Comparison of ENCODE assay signal across 8 cellular contexts in the genomic region with DNA sequence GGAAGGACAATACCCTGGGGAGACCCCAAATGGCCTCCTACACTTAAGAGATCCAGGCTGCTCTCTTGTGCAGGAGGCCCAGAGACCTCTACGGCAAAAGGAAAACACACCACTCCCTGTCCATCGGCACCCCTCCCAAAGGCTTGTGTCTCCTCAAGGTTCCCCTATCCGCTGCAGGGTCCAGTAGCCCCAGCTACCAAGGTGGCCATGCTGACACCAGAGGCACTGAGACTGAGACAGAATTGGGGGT. TPM values are rescaled to one million over a fixed set of nuclear protein-coding genes. Genes with fewer than 3 reads are reported as not detected.
DNase-seq lines count a peak whose midpoint lies in the region; ATAC-seq and TF ChIP-seq lines count a peak whose summit lies in the region.

No MANE protein-coding gene starts in this region.

- no peak for ATAC-seq in HG02623 (IDR thresholded peaks at IDR 0.05; ENCODE audit: unreplicated experiment)

- TF ChIP-seq CTCF in thyroid gland (IDR thresholded peaks at IDR 0.05) = peak in 1 of 6 experiments; percentile 9

- peaks cover 46 to 53% of the 10 kb centered on the region in 2 donors for H3K4me1 ChIP-seq in thyroid gland

- WGBS in adipose tissue, 3 donors = 0 to 1% (median 0%) methylated on average over 3 of the region's 3 CpGs
- 0% methylated on average over 2 to 3 of the region's 3 CpGs for WGBS in thyroid gland, 2 donors

- H3K9me3 ChIP-seq in thyroid gland = no peaks in the 10 kb centered on the region

- intact Hi-C loops in thyroid gland (cut with DNase I) = no loop called here

- H3K27me3 ChIP-seq in layer of hippocampus (ENCODE audit: control insufficient read depth, insufficient read depth, low read length) (no peaks in the 10 kb centered on the region), thyroid gland (no peaks in the 10 kb centered on the region)

- H3K27ac ChIP-seq in adipose tissue (ENCODE audit: low read depth, low read length) (peak overlapping the region; percentile 86), layer of hippocampus (ENCODE audit: low read depth, low read length) (peak overlapping the region; percentile 100), thyroid gland (peak overlapping the region; percentile 97)

- peak; percentile 36 to 42 for DNase-seq in stimulated activated CD4-positive, alpha-beta T cell treated with anti-CD3 and anti-CD28 coated beads, Interleukin-2, amount 100 ng/mL, for 24 hours
- no peak for DNase-seq in stimulated activated CD4-positive, alpha-beta T cell treated with anti-CD3 and anti-CD28 coated beads, Interleukin-4, amount 100 ng/mL, for 4 hours
- no peak for DNase-seq in thyroid gland
- DNase-seq in GM19238 (ENCODE audit: insufficient read length, low spot score) = no peak
- no peak for DNase-seq in NCI-H510A treated with DMSO at 0.1 percent for 48 hours (lab: John Stamatoyannopoulos, UW)

- H3K36me3 ChIP-seq in thyroid gland = peaks cover 28 to 33% of the 10 kb centered on the region in 2 donors

- peak overlapping the region; percentile 82 to 97 (median 85) for H3K4me3 ChIP-seq in thyroid gland (replicated peaks in 1 of 3)

- TF ChIP-seq POLR2A in thyroid gland (IDR thresholded peaks at IDR 0.05) = no peak

RNA-seq across cellular contexts. Expression of a gene that starts 0.6 kb away (rescaled TPM):
- polyA plus RNA-seq in adipose tissue = 10 to 100 TPM; 27.4 to 30.6 (median 28.1) TPM
- total RNA-seq in thyroid gland = 10 to 100 TPM; 44.5 to 71.3 (median 53.8) TPM

RNA-seq across cellular contexts. Expression of a gene that starts 2.9 kb away (rescaled TPM):
- 10 to 100 TPM; 20.9 to 32.4 (median 24.8) TPM for polyA plus RNA-seq in adipose tissue
- 10 to 100 TPM; 18.9 to 59.7 (median 51.9) TPM for total RNA-seq in thyroid gland

RNA-seq across cellular contexts. Expression of a gene that starts 27.3 kb away (rescaled TPM):
- polyA plus RNA-seq in adipose tissue = 10 to 100 TPM; 88.6 to 95.1 (median 93.2) TPM
- 100 to 1,000 TPM; 164 to 199 (median 193) TPM for total RNA-seq in thyroid gland

RNA-seq across cellular contexts. Expression of a gene that starts 30.2 kb away (rescaled TPM):
- polyA plus RNA-seq in adipose tissue = under 1 TPM; 0.04 to 0.41 (median 0.11) TPM
- total RNA-seq in thyroid gland = under 1 TPM; 0.34 to 0.67 (median 0.51) TPM

RNA-seq across cellular contexts. Expression of a gene that starts 31.8 kb away (rescaled TPM):
- polyA plus RNA-seq in adipose tissue = 10 to 100 TPM; 31.7 to 67.0 (median 42.7) TPM
- total RNA-seq in thyroid gland = 100 to 1,000 TPM in 2 of 4 donors, 10 to 100 TPM in 2; 55.2 to 173 (median 97.8) TPM

Comparison
In these comparisons a context has a peak if more than half of its experiments do, and no peak if none do; other contexts are left out.
1. DNase-seq: peak in stimulated activated CD4-positive, alpha-beta T cell treated with anti-CD3 and anti-CD28 coated beads, Interleukin-2, amount 100 ng/mL, for 24 hours (2 of 2); none in stimulated activated CD4-positive, alpha-beta T cell treated with anti-CD3 and anti-CD28 coated beads, Interleukin-4, amount 100 ng/mL, for 4 hours (0 of 2), thyroid gland (0 of 2), GM19238 (single experiment) and NCI-H510A treated with DMSO at 0.1 percent for 48 hours (single experiment).
2. Peak in every context shown above with its lines, with median percentiles within 50 percentile points of each other: H3K27ac ChIP-seq.